Comparison of ENCODE assay signal across 31 cellular contexts in the genomic region with DNA sequence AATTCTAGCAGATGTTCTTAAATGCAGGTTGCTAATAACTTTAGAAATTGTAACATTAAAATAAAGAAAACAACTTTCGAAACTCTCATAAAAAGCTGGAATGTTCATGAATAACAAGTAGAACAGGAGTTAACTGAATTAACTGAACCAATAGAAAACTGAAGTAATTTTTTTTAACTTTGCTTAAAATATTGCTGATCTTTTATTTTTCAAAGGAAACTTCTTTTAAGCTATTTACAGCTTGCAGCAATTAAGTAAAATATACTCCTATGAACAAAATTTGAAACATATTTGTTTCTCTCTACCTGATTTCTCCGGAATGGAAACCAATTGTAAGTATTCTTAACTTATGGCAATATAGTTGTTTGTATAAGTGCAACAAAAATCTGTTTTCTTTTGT. TPM values are rescaled to one million over a fixed set of nuclear protein-coding genes. Genes with fewer than 3 reads are reported as not detected.
"Had no signal": no experiment of that assay in that cellular context is flagged by ENCODE, and none has a peak within 500 bp of the region (broad histone marks: within the 10 kb centered on the region; RNA-seq: fewer than 3 reads in every experiment).

No MANE protein-coding gene starts in this region.

- H3K4me2 ChIP-seq: hepatocyte had no signal

- H2AFZ ChIP-seq: hepatocyte had no signal

- H3K4me1 ChIP-seq: adrenal gland, foreskin keratinocyte, gastroesophageal sphincter had no signal

- DNase-seq: activated CD4-positive, alpha-beta memory T cell treated with anti-CD3 and anti-CD28 coated beads for 36 hours; activated CD4-positive, alpha-beta T cell treated with anti-CD3 and anti-CD28 coated beads for 36 hours; activated CD4-positive, CD25-positive, alpha-beta regulatory T cell; activated CD4-positive, CD25-positive, alpha-beta regulatory T cell treated with anti-CD3 and anti-CD28 coated beads, Interleukin-2, amount 50 U/mL, for 72 hours; activated CD8-positive, alpha-beta memory T cell treated with anti-CD3 and anti-CD28 coated beads, Interleukin-2, amount 10 ng/mL, durations not matched to agents 7 days and 5 days; activated CD8-positive, alpha-beta memory T cell treated with anti-CD3 and anti-CD28 coated beads, Interleukin-2, amount 50 U/mL, for 4 hours; activated CD8-positive, alpha-beta T cell treated with anti-CD3 and anti-CD28 coated beads, Interleukin-2, amount 10 ng/mL, durations not matched to agents 7 days and 5 days; activated effector memory CD4-positive, alpha-beta T cell treated with anti-CD3 and anti-CD28 coated beads, Interleukin-2, amount 50 U/mL, for 16 hours; activated naive CD4-positive, alpha-beta T cell treated with anti-CD3 and anti-CD28 coated beads for 36 hours; activated naive CD8-positive, alpha-beta T cell treated with anti-CD3 and anti-CD28 coated beads for 36 hours; activated naive CD8-positive, alpha-beta T cell treated with anti-CD3 and anti-CD28 coated beads, Interleukin-2, amount 50 U/mL, for 24 hours; activated T-cell treated with anti-CD3 and anti-CD28 coated beads, Interleukin-2, amount 50 U/mL, for 1 hour; activated T-cell treated with anti-CD3 and anti-CD28 coated beads, Interleukin-2, amount 50 U/mL, for 48 hours; adrenal gland; amygdala; aorta; body of pancreas; caudate nucleus; cortex of kidney; dermis blood vessel endothelial cell; effector CD4-positive, alpha-beta T cell; effector memory CD8-positive, alpha-beta T cell; foreskin keratinocyte; heart right ventricle; T-helper 2 cell had no signal

- ATAC-seq: activated CD4-positive, alpha-beta T cell treated with anti-CD3 and anti-CD28 coated beads for 36 hours; activated CD8-positive, alpha-beta memory T cell treated with anti-CD3 and anti-CD28 coated beads, Interleukin-2, amount 10 ng/mL, durations not matched to agents 7 days and 5 days; activated CD8-positive, alpha-beta T cell treated with anti-CD3 and anti-CD28 coated beads, Interleukin-2, amount 10 ng/mL, durations not matched to agents 7 days and 5 days; activated naive CD8-positive, alpha-beta T cell treated with anti-CD3 and anti-CD28 coated beads, Interleukin-2, amount 50 U/mL, for 24 hours; body of pancreas; effector memory CD8-positive, alpha-beta T cell; foreskin keratinocyte; gastroesophageal sphincter; heart right ventricle had no signal

- H3K27me3 ChIP-seq: adrenal gland, body of pancreas, esophagus muscularis mucosa, foreskin keratinocyte, gastroesophageal sphincter, heart right ventricle, hepatocyte had no signal

- H3K4me3 ChIP-seq: adrenal gland, body of pancreas, esophagus muscularis mucosa, gastroesophageal sphincter, heart right ventricle, hepatocyte had no signal

- H3K9me3 ChIP-seq: adrenal gland, body of pancreas, esophagus muscularis mucosa, gastroesophageal sphincter, heart right ventricle had no signal

- H3K27ac ChIP-seq: adrenal gland, body of pancreas, esophagus muscularis mucosa, foreskin keratinocyte, gastroesophageal sphincter, heart right ventricle, hepatocyte had no signal

RNA-seq across cellular contexts. Expression of a gene that starts 44.1 kb away (rescaled TPM):
- total RNA-seq: activated CD4-positive, alpha-beta T cell treated with anti-CD3 and anti-CD28 coated beads for 36 hours; activated naive CD8-positive, alpha-beta T cell treated with anti-CD3 and anti-CD28 coated beads for 36 hours; activated T-helper 1 cell treated with anti-CD3 and anti-CD28 coated beads, Interleukin-12 subunit alpha, Interleukin-12 subunit beta, Interleukin-2, Interleukin-4 antibody, amounts not matched to agents 30 ng/mL and 10 ng/mL and 1 ng/mL, durations not matched to agents 14 hours and 24 hours and 36 hours; chondrocyte; dermis blood vessel endothelial cell; glomerular endothelial cell had no signal
- polyA plus RNA-seq: foreskin keratinocyte had no signal
